Comparison of ENCODE assay signal across 11 cellular contexts in the genomic region with DNA sequence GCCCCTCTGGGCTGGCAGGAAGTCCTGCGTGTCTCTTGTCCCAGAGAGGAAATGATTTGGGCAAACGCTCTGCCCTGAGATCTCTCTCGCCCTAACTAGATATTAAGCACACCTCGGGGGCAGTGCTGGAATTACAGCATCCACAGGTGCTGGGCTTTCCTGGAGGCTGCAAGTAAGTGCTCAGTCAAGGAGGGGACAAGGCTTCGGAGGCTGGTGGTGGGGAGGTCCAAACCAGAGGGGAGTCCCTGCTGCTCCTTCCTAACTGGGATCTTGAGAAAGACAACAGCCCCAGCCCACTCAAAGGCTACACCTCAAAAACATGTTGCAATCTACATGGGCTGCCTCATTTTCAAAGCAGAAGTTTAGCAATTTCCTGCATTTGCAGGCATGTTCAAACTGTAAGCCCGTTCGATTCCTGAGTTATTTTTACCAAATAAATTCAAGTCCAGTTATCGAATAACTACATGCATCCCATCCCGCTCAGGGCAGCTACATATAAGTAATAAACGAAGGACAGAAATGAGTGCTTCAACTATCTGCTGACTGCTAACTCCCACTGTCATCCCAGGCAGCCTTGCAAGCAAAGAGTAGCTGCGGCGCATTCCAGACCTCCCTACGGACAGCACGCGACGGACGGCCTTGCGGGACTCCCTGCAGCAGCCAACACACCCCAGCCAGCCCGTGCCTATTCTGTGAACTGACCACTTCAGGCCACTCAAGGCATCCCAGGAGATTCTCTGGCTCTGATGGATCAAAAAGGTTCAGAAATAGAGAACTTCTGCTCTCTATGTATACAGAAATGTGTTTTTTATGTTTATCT. TPM values are rescaled to one million over a fixed set of nuclear protein-coding genes. Genes with fewer than 3 reads are reported as not detected.
DNase-seq lines count a peak whose midpoint lies in the region; ATAC-seq, FAIRE-seq and TF ChIP-seq lines count a peak whose summit lies in the region.
"Had no signal": no experiment of that assay in that cellular context is flagged by ENCODE, and none has a peak within 500 bp of the region (broad histone marks: within the 10 kb centered on the region; RNA-seq: fewer than 3 reads in every experiment).

No MANE protein-coding gene starts in this region.

- no peaks in the 10 kb centered on the region for H3K9me3 Mint-ChIP-seq in neural crest cell

- no peaks in the 10 kb centered on the region for H3K36me3 ChIP-seq in Loucy (ENCODE audit: insufficient read depth, low read length)
- no peaks in the 10 kb centered on the region for H3K36me3 ChIP-seq in MG63
- H3K36me3 ChIP-seq in tibial nerve = peaks cover 0 to 11% (median 0%) of the 10 kb centered on the region in 3 donors

- H2AFZ ChIP-seq in Loucy (ENCODE audit: low read length) = peak overlapping the region; percentile 54

- peaks cover 63% of the 10 kb centered on the region for H3K4me1 Mint-ChIP-seq in neural crest cell

- TF ChIP-seq POLR2A in tibial nerve (IDR thresholded peaks at IDR 0.05) = no peak

- H3K4me3 Mint-ChIP-seq in neural crest cell = no peak overlapping the region

- WGBS in tibial nerve, 2 donors = 33 to 45% methylated on average over 19 of the region's 19 CpGs

- no peak for TF ChIP-seq CTCF in D721Med (IDR thresholded peaks at IDR 0.05; ENCODE audit: insufficient read depth, missing control alignments)
- TF ChIP-seq CTCF in Loucy (conservative IDR thresholded peaks at IDR 0.05; ENCODE audit: low read length) = no peak
- TF ChIP-seq CTCF in neural crest cell (conservative IDR thresholded peaks at IDR 0.05) = no peak
- no peak for TF ChIP-seq CTCF in tibial nerve (IDR thresholded peaks at IDR 0.05)

- H3K4me1 ChIP-seq in Loucy (ENCODE audit: insufficient read depth, low read length, poor library complexity, severe bottlenecking) = peaks cover 10% of the 10 kb centered on the region
- H3K4me1 ChIP-seq in tibial nerve = peaks cover 0 to 68% (median 15%) of the 10 kb centered on the region in 4 donors

- no peak for ATAC-seq in GM19463 (IDR thresholded peaks at IDR 0.05; ENCODE audit: unreplicated experiment)

- peak overlapping the region; percentile 55 for H3K9ac ChIP-seq in Loucy (ENCODE audit: low read depth, low read length, poor library complexity, severe bottlenecking)

- TF ChIP-seq EP300 in tibial nerve (IDR thresholded peaks at IDR 0.05) = peak in 1 of 2 donors; percentile 7

- no peaks in the 10 kb centered on the region for H3K9me2 ChIP-seq in Loucy (replicated peaks; ENCODE audit: low read depth, low read length)

- no peaks in the 10 kb centered on the region for H3K27me3 ChIP-seq in Loucy (ENCODE audit: insufficient read depth, low read length, poor library complexity, severe bottlenecking)
- no peaks in the 10 kb centered on the region for H3K27me3 ChIP-seq in MG63
- no peaks in the 10 kb centered on the region for H3K27me3 ChIP-seq in tibial nerve

- peaks cover 8% of the 10 kb centered on the region for H3K36me3 Mint-ChIP-seq in neural crest cell (ENCODE audit: low read depth)

- peaks cover 11% of the 10 kb centered on the region; the same call in 1 of the 2 replicates for H3K79me2 ChIP-seq in Loucy (ENCODE audit: insufficient read depth, low read length)

- H3K4me3 ChIP-seq in Loucy (ENCODE audit: low read length, poor library complexity, severe bottlenecking) (peak overlapping the region; percentile 63), MG63 (no peak overlapping the region), tibial nerve (peak overlapping the region in 1 of 4 donors; percentile 15)

- peak; percentile 91 for FAIRE-seq in D721Med (lab: Jason Lieb, UNC)

- DNase-seq in D721Med (ENCODE audit: insufficient read length, low spot score) = no peak
- DNase-seq in dermis blood vessel endothelial cell = peak; percentile 15
- DNase-seq in neural crest cell (ENCODE audit: low read depth, low spot score) = no peak
- no peak for DNase-seq in C1 segment of cervical spinal cord (lab: John Stamatoyannopoulos, UW)
- DNase-seq in MG63 = no peak
- no peak for DNase-seq in tibial nerve (ENCODE audit: low spot score in 2 of 2)
- DNase-seq: mammary epithelial cell, NCI-H2081 had no signal

- H3K4me2 ChIP-seq in Loucy (ENCODE audit: low read depth, low read length, poor library complexity, severe bottlenecking) = peak overlapping the region; percentile 73

- H3K27ac ChIP-seq in tibial nerve = peak overlapping the region in 2 of 4 donors; percentile 56 to 57
- H3K27ac ChIP-seq: VCaP had no signal

- H3K27me3 Mint-ChIP-seq in neural crest cell (ENCODE audit: low read depth) = no peaks in the 10 kb centered on the region

- H3K9me3 ChIP-seq in Loucy (ENCODE audit: insufficient read depth, low read depth, low read length) (no peaks in the 10 kb centered on the region), MG63 (no peaks in the 10 kb centered on the region), tibial nerve (no peaks in the 10 kb centered on the region)

- H3F3A ChIP-seq in Loucy (ENCODE audit: low read depth) = no peaks in the 10 kb centered on the region; the same call in 1 of the 2 replicates

- peak overlapping the region; percentile 88 for H3K27ac Mint-ChIP-seq in neural crest cell (ENCODE audit: unreplicated experiment)

- H4K20me1 ChIP-seq in Loucy (ENCODE audit: insufficient read depth, low read length, poor library complexity, severe bottlenecking) = no peaks in the 10 kb centered on the region

RNA-seq across cellular contexts. Expression of gene ZNF516, which starts 27.5 kb away (rescaled TPM):
- 12.3 and 13.2 TPM in 2 replicates for total RNA-seq in dermis blood vessel endothelial cell
- total RNA-seq in neural crest cell = 90.7 and 91.2 TPM in 2 replicates
- total RNA-seq in MG63 (2014; rRNA removed; shearing (Covaris generic); ENCODE audit: low replicate concordance) = 1.7 and 2.4 TPM in 2 replicates
- 10 to 100 TPM; 31.4 to 63.0 (median 45.5) TPM for total RNA-seq in tibial nerve
